In the genomic region with DNA sequence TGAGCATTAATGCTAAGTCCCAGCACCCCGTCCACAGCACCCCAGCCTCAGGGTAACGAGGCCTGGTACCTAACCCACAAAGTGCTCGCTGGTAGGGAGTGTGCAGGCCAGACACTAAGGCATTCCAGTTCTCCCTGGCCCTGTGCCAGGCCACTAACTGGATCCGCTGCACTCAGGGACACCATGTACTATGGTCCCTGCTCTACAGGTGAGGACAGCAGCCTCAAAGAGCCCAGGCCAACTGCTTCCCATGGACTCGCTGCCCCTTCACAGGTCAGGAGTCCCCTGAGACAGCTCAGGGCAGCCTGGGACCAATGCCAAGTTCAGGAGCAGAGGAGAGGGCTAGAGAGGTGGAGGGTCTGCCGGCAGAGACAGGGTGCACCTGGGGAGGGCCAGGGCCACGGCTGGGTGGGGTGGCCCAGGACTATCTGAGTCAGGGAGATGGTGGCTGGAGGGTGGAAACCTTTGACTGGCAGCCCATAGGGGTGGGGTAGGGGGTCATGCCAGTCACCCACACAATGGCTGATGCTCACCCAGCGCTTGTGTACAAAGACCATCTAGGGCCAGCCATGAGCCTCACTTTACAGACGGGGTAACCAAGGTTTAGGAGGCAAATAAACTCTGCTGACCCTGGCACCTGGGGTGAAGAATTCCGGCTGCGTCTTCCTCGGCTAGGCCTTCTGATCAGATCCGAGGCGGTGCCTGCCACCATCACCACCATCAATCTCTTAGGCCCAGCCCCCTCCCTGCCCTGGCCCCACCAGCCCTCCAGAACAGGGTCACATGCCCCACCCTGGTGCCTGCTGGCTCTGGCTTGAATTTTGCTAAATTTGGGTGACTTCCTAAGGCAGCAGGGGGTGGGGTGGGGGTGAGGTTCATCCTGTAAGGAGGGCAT, we compare ENCODE assay signal across 9 cellular contexts. TPM values are rescaled to one million over a fixed set of nuclear protein-coding genes. Genes with fewer than 3 reads are reported as not detected.
DNase-seq lines count a peak whose midpoint lies in the region; ATAC-seq and TF ChIP-seq lines count a peak whose summit lies in the region.
"Had no signal": no experiment of that assay in that cellular context is flagged by ENCODE, and none has a peak within 500 bp of the region (broad histone marks: within the 10 kb centered on the region; RNA-seq: fewer than 3 reads in every experiment).

No MANE protein-coding gene starts in this region.

- peaks cover 6% of the 10 kb centered on the region for H3K27me3 ChIP-seq in iPS-15b (ENCODE audit: control insufficient read depth, insufficient read depth, low read length)
- H3K27me3 ChIP-seq in psoas muscle (ENCODE audit: insufficient read depth in 3 of 3, low read length in 2 of 3) = no peaks in the 10 kb centered on the region

- DNase-seq in COLO668 (lab: John Stamatoyannopoulos, UW; ENCODE audit: unreplicated experiment) = peak; percentile 21
- DNase-seq in astrocyte of the hippocampus (ENCODE audit: low read depth, low spot score) = peak; percentile 79
- DNase-seq in psoas muscle = peak; percentile 67 to 83
- no peak for DNase-seq in cerebellar cortex (ENCODE audit: low spot score)
- no peak for DNase-seq in KBM-7
- DNase-seq in DMS79 treated with DMSO at 0.1 percent for 48 hours (lab: John Stamatoyannopoulos, UW) = no peak

- in situ Hi-C loops in KBM-7 (cut with MboI; ENCODE audit: low pct_unique_long_range_greater_than_20kb, low sequenced_read_pairs) = no loop called here

- intact Hi-C loops in psoas muscle (cut with DNase I) = loop anchor here in 1 of 2 donors (10.0 kb wide), 2 partner anchors 45 to 105 kb away; a partner anchor contains a TSS

- peak overlapping the region; percentile 48 for H3K27ac ChIP-seq in psoas muscle

- ATAC-seq in psoas muscle = peak; percentile 41 to 68 (median 58)
- no peak for ATAC-seq in HG02852 (IDR thresholded peaks at IDR 0.05; ENCODE audit: unreplicated experiment)

- no peak overlapping the region for H3K9ac ChIP-seq in iPS-15b (ENCODE audit: low read depth, low read length)

- H3K4me3 ChIP-seq in iPS-15b (ENCODE audit: low read depth, low read length) = peak overlapping the region; percentile 53
- peak overlapping the region; percentile 70 for H3K4me3 ChIP-seq in psoas muscle

- H3K4me1 ChIP-seq in iPS-15b (ENCODE audit: control insufficient read depth, insufficient read depth, low read length) (peaks cover 5% of the 10 kb centered on the region), psoas muscle (peaks cover 58% of the 10 kb centered on the region)

- TF ChIP-seq CTCF in psoas muscle (IDR thresholded peaks at IDR 0.05) = no peak

- no peaks in the 10 kb centered on the region for H3K36me3 ChIP-seq in iPS-15b (ENCODE audit: control insufficient read depth, insufficient read depth, low read length)
- no peaks in the 10 kb centered on the region for H3K36me3 ChIP-seq in psoas muscle (ENCODE audit: insufficient read depth in 1 of 2, low read depth in 1 of 2)

- WGBS in psoas muscle, 3 donors = 28 to 48% (median 39%) methylated on average over 14 of the region's 14 CpGs

- H3K9me3 ChIP-seq in iPS-15b (ENCODE audit: control insufficient read depth, insufficient read depth, low read length) (no peaks in the 10 kb centered on the region), psoas muscle (no peaks in the 10 kb centered on the region)

RNA-seq across cellular contexts. Expression of a gene that starts 5.6 kb away (rescaled TPM):
- 10 to 100 TPM in 2 of 4 donors, 1 to 10 TPM in 2; 6.9 to 12.4 (median 10.3) TPM for total RNA-seq in psoas muscle
- 1 to 10 TPM; 3.4 to 5.0 (median 4.3) TPM for polyA plus RNA-seq in psoas muscle

RNA-seq across cellular contexts. Expression of a gene that starts 59.1 kb away (rescaled TPM):
- total RNA-seq in psoas muscle = not detected
- polyA plus RNA-seq in psoas muscle = not detected
- total RNA-seq: RPMI7951 had no signal

Comparison
In these comparisons a context has a peak if more than half of its experiments do, and no peak if none do; other contexts are left out.
1. DNase-seq: peak in COLO668 (single experiment), astrocyte of the hippocampus (single experiment) and psoas muscle (2 of 2); none in cerebellar cortex (single experiment), KBM-7 (single experiment) and DMS79 treated with DMSO at 0.1 percent for 48 hours (single experiment).